Comparison of ENCODE assay signal across 8 cellular contexts in the genomic region with DNA sequence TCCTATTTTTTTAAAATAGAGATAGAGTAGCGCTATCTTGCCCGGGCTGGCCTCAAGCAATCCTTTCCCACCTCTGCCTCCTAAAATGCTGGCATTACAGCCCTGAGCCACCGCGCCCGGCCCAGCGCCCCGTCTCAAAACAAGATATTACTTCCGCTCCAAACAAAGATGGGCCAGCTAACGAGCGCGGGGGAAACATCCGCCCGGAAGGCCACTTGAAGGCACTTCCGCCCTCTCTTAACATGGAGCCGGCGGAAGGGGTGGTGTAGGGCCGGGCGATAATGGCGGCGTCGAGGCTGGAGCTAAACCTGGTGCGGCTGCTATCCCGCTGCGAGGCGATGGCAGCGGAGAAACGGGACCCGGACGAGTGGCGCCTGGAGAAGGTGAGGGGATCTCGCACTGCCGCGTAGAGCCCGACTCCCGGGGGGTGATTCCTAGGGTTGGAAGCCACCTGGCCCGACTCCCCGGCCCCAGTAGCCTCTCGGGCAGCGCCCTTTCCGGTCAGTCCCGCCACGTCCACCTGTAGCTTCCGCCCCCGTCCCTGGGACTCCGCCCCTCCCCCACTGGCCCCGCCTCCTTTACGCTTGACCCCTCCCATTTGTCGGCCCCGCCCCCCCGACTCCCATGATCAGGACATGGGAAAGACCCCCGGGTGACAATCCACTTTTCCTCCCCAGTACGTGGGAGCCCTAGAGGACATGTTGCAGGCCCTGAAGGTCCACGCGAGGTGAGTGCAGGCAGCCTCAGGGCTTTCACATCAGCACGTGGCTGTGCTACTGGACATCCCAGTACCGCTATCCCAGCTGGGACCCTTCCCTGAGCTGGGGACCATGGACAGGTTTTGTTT. TPM values are rescaled to one million over a fixed set of nuclear protein-coding genes. Genes with fewer than 3 reads are reported as not detected.
DNase-seq lines count a peak whose midpoint lies in the region; ATAC-seq and TF ChIP-seq lines count a peak whose summit lies in the region.

Gene USE1, plus strand, starts transcription at position 233 of the 847 bp plus-strand sequence. Its CDS starts 49 bp downstream, at position 282.

- DNase-seq in AG10803 (ENCODE audit: low read depth), result peak; percentile 93
- peak; percentile 91 for DNase-seq in NCI-H774 (lab: John Stamatoyannopoulos, UW)
- DNase-seq in activated CD4-positive, alpha-beta T cell treated with anti-CD3 and anti-CD28 coated beads, Interleukin-2, amount 50 U/mL, for 48 hours, result peak; percentile 85 to 89
- peak; percentile 81 to 92 (median 91) for DNase-seq in dorsolateral prefrontal cortex
- DNase-seq in stimulated activated CD4-positive, alpha-beta T cell treated with anti-CD3 and anti-CD28 coated beads, Interleukin-4, amount 100 ng/mL, for 24 hours, result peak; percentile 89

- no peaks in the 10 kb centered on the region for H3K9me3 ChIP-seq in liver (ENCODE audit: control insufficient read depth in 4 of 4, low read length in 3 of 4)

- intact Hi-C loops in dorsolateral prefrontal cortex (cut with DNase I), result loop anchor here (1.0 to 5.0 kb wide), 3 partner anchors 11 to 143 kb away; partner anchors contain the start of genes BABAM1 (in 1 of the 2) and OCEL1 (in 1 of the 2)

- TF ChIP-seq CTCF in AG10803 (conservative IDR thresholded peaks at IDR 0.05; ENCODE audit: low read length) (no peak), dorsolateral prefrontal cortex (IDR thresholded peaks at IDR 0.05 in 54 of 56, conservative IDR thresholded peaks at IDR 0.05 in 2 of 56; ENCODE audit: low read depth in 1 of 56, partially characterized antibody in 56 of 56) (peak in 33 of 56 donors; percentile 8 to 59 (median 25)), liver (IDR thresholded peaks at IDR 0.05; ENCODE audit: low read depth, low read length, missing input control) (no peak)

- peak; percentile 61 for ATAC-seq in HG03565 (IDR thresholded peaks at IDR 0.05; ENCODE audit: unreplicated experiment)

- H3K27ac ChIP-seq in dorsolateral prefrontal cortex, result peak within 1 kb of the TSS; percentile 44 to 99 (median 94)
- peak within 1 kb of the TSS; percentile 97 for H3K27ac ChIP-seq in liver (ENCODE audit: low read depth in 1 of 2, low read length in 2 of 2)

- H3K27me3 ChIP-seq in dorsolateral prefrontal cortex, result no peaks in the 10 kb centered on the region
- no peaks in the 10 kb centered on the region for H3K27me3 ChIP-seq in liver (ENCODE audit: control insufficient read depth in 4 of 4, insufficient read depth in 4 of 4, low read length in 3 of 4)

- H3K36me3 ChIP-seq in liver (ENCODE audit: control insufficient read depth in 4 of 4, insufficient read depth in 3 of 4, low read depth in 1 of 4, low read length in 3 of 4), result peaks cover 6 to 30% (median 9%) of the 10 kb centered on the region in 4 donors

- H3K9ac ChIP-seq in liver (ENCODE audit: low read depth in 1 of 2, low read length in 2 of 2), result peak within 1 kb of the TSS; percentile 21 to 80

- H3K4me3 ChIP-seq in AG10803 (ENCODE audit: low read length) (peak within 1 kb of the TSS; percentile 84), dorsolateral prefrontal cortex (peak within 1 kb of the TSS; percentile 59 to 94 (median 81)), liver (ENCODE audit: low read depth in 1 of 3, low read length in 3 of 3) (peak within 1 kb of the TSS; percentile 61 to 92 (median 66))

- peak; percentile 89 for TF ChIP-seq POLR2A in GM19099 (IDR thresholded peaks at IDR 0.05; ENCODE audit: extremely low read depth, insufficient read length, low read depth)

- H3K4me1 ChIP-seq in liver (ENCODE audit: control insufficient read depth in 4 of 4, insufficient read depth in 4 of 4, low read length in 3 of 4), result peaks cover 0 to 15% (median 12%) of the 10 kb centered on the region in 4 donors

- TF ChIP-seq RAD21 in liver (IDR thresholded peaks at IDR 0.05), result peak; percentile 49 to 64

- WGBS in liver, result 5% methylated on average over 56 of the region's 56 CpGs

TF ChIP-seq in liver, 16 proteins besides CTCF, POLR2A, EP300 and RAD21:
- TF ChIP-seq FOXA1 (IDR thresholded peaks at IDR 0.05) (no peak), JUND (IDR thresholded peaks at IDR 0.05) (peak in 1 of 2 donors; percentile 16), ZBTB33 (IDR thresholded peaks at IDR 0.05) (no peak), SP1 (IDR thresholded peaks at IDR 0.05) (peak; percentile 44), NR2F2 (IDR thresholded peaks at IDR 0.05) (peak; percentile 58), FOXA2 (IDR thresholded peaks at IDR 0.05) (no peak), EGR1 (IDR thresholded peaks at IDR 0.05; ENCODE audit: low read depth in 2 of 2) (peak; percentile 86 to 88), RXRA (IDR thresholded peaks at IDR 0.05) (peak; percentile 67 to 87), GABPA (IDR thresholded peaks at IDR 0.05 in 1 of 2, conservative IDR thresholded peaks at IDR 0.05 in 1 of 2) (peak; percentile 90 to 96), YY1 (IDR thresholded peaks at IDR 0.05) (peak; percentile 100), TAF1 (conservative IDR thresholded peaks at IDR 0.05) (peak; percentile 87), HNF4A (conservative IDR thresholded peaks at IDR 0.05) (peak; percentile 16 to 42), HNF4G (IDR thresholded peaks at IDR 0.05) (no peak)
- TF ChIP-seq, protein P1, sequence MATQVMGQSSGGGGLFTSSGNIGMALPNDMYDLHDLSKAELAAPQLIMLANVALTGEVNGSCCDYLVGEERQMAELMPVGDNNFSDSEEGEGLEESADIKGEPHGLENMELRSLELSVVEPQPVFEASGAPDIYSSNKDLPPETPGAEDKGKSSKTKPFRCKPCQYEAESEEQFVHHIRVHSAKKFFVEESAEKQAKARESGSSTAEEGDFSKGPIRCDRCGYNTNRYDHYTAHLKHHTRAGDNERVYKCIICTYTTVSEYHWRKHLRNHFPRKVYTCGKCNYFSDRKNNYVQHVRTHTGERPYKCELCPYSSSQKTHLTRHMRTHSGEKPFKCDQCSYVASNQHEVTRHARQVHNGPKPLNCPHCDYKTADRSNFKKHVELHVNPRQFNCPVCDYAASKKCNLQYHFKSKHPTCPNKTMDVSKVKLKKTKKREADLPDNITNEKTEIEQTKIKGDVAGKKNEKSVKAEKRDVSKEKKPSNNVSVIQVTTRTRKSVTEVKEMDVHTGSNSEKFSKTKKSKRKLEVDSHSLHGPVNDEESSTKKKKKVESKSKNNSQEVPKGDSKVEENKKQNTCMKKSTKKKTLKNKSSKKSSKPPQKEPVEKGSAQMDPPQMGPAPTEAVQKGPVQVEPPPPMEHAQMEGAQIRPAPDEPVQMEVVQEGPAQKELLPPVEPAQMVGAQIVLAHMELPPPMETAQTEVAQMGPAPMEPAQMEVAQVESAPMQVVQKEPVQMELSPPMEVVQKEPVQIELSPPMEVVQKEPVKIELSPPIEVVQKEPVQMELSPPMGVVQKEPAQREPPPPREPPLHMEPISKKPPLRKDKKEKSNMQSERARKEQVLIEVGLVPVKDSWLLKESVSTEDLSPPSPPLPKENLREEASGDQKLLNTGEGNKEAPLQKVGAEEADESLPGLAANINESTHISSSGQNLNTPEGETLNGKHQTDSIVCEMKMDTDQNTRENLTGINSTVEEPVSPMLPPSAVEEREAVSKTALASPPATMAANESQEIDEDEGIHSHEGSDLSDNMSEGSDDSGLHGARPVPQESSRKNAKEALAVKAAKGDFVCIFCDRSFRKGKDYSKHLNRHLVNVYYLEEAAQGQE (IDR thresholded peaks at IDR 0.05), result peak; percentile 58
- TF ChIP-seq, protein P2, sequence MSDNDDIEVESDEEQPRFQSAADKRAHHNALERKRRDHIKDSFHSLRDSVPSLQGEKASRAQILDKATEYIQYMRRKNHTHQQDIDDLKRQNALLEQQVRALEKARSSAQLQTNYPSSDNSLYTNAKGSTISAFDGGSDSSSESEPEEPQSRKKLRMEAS (IDR thresholded peaks at IDR 0.05), result no peak
- TF ChIP-seq, protein P3, sequence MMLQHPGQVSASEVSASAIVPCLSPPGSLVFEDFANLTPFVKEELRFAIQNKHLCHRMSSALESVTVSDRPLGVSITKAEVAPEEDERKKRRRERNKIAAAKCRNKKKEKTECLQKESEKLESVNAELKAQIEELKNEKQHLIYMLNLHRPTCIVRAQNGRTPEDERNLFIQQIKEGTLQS (IDR thresholded peaks at IDR 0.05), result no peak

RNA-seq across cellular contexts. Expression of gene USE1, which starts in this region (rescaled TPM):
- total RNA-seq in dorsolateral prefrontal cortex (10 to 100 TPM; 27.0 to 54.1 (median 39.3) TPM), liver (10 to 100 TPM in 1 of 2 donors, 1 to 10 TPM in 1; 9.6 to 13.6 TPM)
- polyA plus RNA-seq in liver, result 10 to 100 TPM; 22.6 to 27.8 TPM

Comparison
In these comparisons a context has a peak if more than half of its experiments do, and no peak if none do; other contexts are left out.
1. Peak in every context shown above with its lines: DNase-seq, ATAC-seq, H3K4me3 ChIP-seq and H3K27ac ChIP-seq.
2. CTCF ChIP-seq: peak in dorsolateral prefrontal cortex (33 of 56); none in AG10803 (single experiment) and liver (single experiment).